9 cellular contexts compared by ENCODE assay signal in genomic region chr9:71783120-71783523, GRCh38. TPM values are rescaled to one million over a fixed set of nuclear protein-coding genes. Genes with fewer than 3 reads are reported as not detected.
DNase-seq lines count a peak whose midpoint lies in the region; ATAC-seq, FAIRE-seq and TF ChIP-seq lines count a peak whose summit lies in the region.
"Had no signal": no experiment of that assay in that cellular context is flagged by ENCODE, and none has a peak within 500 bp of the region (broad histone marks: within the 10 kb centered on the region; RNA-seq: fewer than 3 reads in every experiment).

No MANE protein-coding gene starts in this region.

- H4K20me1 ChIP-seq in osteoblast (ENCODE audit: insufficient read depth, low read length): no peaks in the 10 kb centered on the region

- ATAC-seq in GM18870 (IDR thresholded peaks at IDR 0.05; ENCODE audit: unreplicated experiment) (peak; percentile 74), HG02885 (IDR thresholded peaks at IDR 0.05; ENCODE audit: poor library complexity, unreplicated experiment) (peak; percentile 88)

- peak overlapping the region; percentile 29 for H2AFZ ChIP-seq in osteoblast (ENCODE audit: low read length)

- no peak overlapping the region for H3K4me2 ChIP-seq in osteoblast (ENCODE audit: insufficient read depth, low read length)

- no peak for TF ChIP-seq CTCF in osteoblast (IDR thresholded peaks at IDR 0.05; ENCODE audit: extremely low read depth, low read depth, low read length)

- H3K79me2 ChIP-seq in osteoblast (ENCODE audit: insufficient read depth, low read length): no peaks in the 10 kb centered on the region

- no peaks in the 10 kb centered on the region for H3K9me3 ChIP-seq in osteoblast (ENCODE audit: low read depth, low read length)
- H3K9me3 ChIP-seq: adrenal gland had no signal

- H3K27me3 ChIP-seq in osteoblast (ENCODE audit: insufficient read depth, low read length): no peaks in the 10 kb centered on the region
- H3K27me3 ChIP-seq: adrenal gland had no signal

- no peak overlapping the region for H3K27ac ChIP-seq in osteoblast (ENCODE audit: low read depth, low read length)

- no peaks in the 10 kb centered on the region for H3K4me1 ChIP-seq in osteoblast (ENCODE audit: insufficient read depth, low read length)
- H3K4me1 ChIP-seq: adrenal gland had no signal

- no peak for FAIRE-seq in urothelium cell line (lab: Jason Lieb, UNC)

- no peaks in the 10 kb centered on the region for H3K36me3 ChIP-seq in osteoblast (ENCODE audit: insufficient read depth, low read length)
- H3K36me3 ChIP-seq: adrenal gland had no signal

- H3K4me3 ChIP-seq in osteoblast (ENCODE audit: insufficient read depth, low read length): no peak overlapping the region
- H3K4me3 ChIP-seq: adrenal gland had no signal

- DNase-seq in SHP77 treated with DMSO at 0.1 percent for 48 hours (lab: John Stamatoyannopoulos, UW): peak; percentile 60
- DNase-seq in activated naive CD4-positive, alpha-beta T cell treated with anti-CD3 and anti-CD28 coated beads, Interleukin-2, amount 50 U/mL, for 16 hours: peak; percentile 86
- no peak for DNase-seq in osteoblast (ENCODE audit: insufficient read length, low spot score, missing footprints)
- no peak for DNase-seq in Kasumi-1 (lab: John Stamatoyannopoulos, UW)
- DNase-seq in hepatic stellate cell (ENCODE audit: low spot score): no peak
- DNase-seq in urothelium cell line (ENCODE audit: low spot score): no peak

RNA-seq across cellular contexts. Expression of gene CEMIP2, which starts 14.8 kb away (rescaled TPM):
- 56.9 and 66.2 TPM in 2 replicates for total RNA-seq in osteoblast

Comparison
In these comparisons a context has a peak if more than half of its experiments do, and no peak if none do; other contexts are left out.
1. DNase-seq: peak in SHP77 treated with DMSO at 0.1 percent for 48 hours (single experiment) and activated naive CD4-positive, alpha-beta T cell treated with anti-CD3 and anti-CD28 coated beads, Interleukin-2, amount 50 U/mL, for 16 hours (single experiment); none in osteoblast (single experiment), Kasumi-1 (0 of 2), hepatic stellate cell (single experiment) and urothelium cell line (single experiment).